ENCODE assay signal across 8 cellular contexts in the genomic region with DNA sequence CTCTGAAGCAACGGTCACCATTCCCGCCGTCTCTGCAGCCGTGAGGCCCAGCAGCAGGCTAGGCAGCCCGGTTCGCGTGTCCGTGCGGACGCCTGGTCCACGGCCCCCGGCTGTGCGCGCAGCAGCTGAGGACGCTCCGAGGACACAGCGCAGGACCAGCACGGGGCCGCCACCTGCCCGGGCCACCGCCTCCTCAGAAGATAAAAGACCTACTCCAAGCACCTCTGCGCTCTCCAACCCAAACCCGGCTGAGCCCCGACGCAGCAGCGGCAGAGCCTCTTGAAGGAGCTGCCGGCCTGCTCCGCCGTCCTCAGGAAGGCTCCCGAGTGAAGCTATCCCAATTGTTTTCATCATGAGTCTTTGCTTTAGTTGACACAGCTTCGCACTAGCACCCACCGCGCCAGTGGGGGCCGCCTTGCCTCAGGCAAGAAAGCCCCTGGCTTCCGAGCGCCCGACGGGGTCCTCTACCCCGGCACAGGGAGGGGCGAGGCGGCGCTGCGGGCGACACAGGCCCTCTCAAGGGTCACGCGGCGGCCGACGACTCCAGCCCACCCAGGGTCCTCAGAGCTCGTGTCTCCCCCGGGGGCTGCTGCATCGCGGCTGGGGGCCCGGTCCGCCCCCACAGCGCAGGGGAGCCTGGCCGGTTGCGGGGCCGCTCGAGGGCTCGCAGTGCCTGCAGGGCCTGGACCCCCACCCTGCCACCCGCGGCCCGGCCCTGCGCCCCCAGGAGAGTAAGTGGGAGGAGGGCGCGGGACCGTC. TPM values are rescaled to one million over a fixed set of nuclear protein-coding genes. Genes with fewer than 3 reads are reported as not detected.
DNase-seq lines count a peak whose midpoint lies in the region; ATAC-seq and TF ChIP-seq lines count a peak whose summit lies in the region.

No MANE protein-coding gene starts in this region.

- peak overlapping the region; percentile 18 for H3K4me2 ChIP-seq in neural cell (ENCODE audit: low read length)

- no peak for TF ChIP-seq POLR2A in esophagus squamous epithelium (IDR thresholded peaks at IDR 0.05)

- H3K4me3 ChIP-seq in esophagus squamous epithelium (peak overlapping the region; percentile 62 to 88 (median 78)), neural cell (ENCODE audit: low read length) (peak overlapping the region; percentile 91)

- H3K27ac ChIP-seq in esophagus squamous epithelium (peak overlapping the region; percentile 62 to 98 (median 88)), neural cell (ENCODE audit: low read length) (peak overlapping the region; percentile 92)

- TF ChIP-seq CTCF in esophagus squamous epithelium (IDR thresholded peaks at IDR 0.05) (no peak), neural cell (IDR thresholded peaks at IDR 0.05; ENCODE audit: poor library complexity, severe bottlenecking) (no peak)

- ATAC-seq in HG02798 (IDR thresholded peaks at IDR 0.05; ENCODE audit: poor library complexity, unreplicated experiment): peak; percentile 5
- ATAC-seq in SK-N-SH treated with all-trans-retinoic acid at 6 μM for 48 hours: peak; percentile 6; the same call in 2 of the 3 replicates
- ATAC-seq in GM21390 (IDR thresholded peaks at IDR 0.05; ENCODE audit: unreplicated experiment): no peak

- peaks cover 0 to 30% (median 0%) of the 10 kb centered on the region in 3 donors for H3K36me3 ChIP-seq in esophagus squamous epithelium
- peaks cover 11% of the 10 kb centered on the region for H3K36me3 ChIP-seq in neural cell (ENCODE audit: insufficient read depth, low read length)

- TF ChIP-seq RAD21 in neural cell (conservative IDR thresholded peaks at IDR 0.05): no peak

- no peaks in the 10 kb centered on the region for H3F3A ChIP-seq in neural cell (ENCODE audit: insufficient read depth, low read length, poor library complexity, severe bottlenecking)

- H3K27me3 ChIP-seq in esophagus squamous epithelium (no peaks in the 10 kb centered on the region), neural cell (ENCODE audit: insufficient read depth, low read depth, low read length) (no peaks in the 10 kb centered on the region)

- intact Hi-C loops in esophagus squamous epithelium (cut with DNase I): no loop called here

- H3K9me3 ChIP-seq in esophagus squamous epithelium (no peaks in the 10 kb centered on the region), neural cell (ENCODE audit: low read length) (no peaks in the 10 kb centered on the region)

- 52 to 58% methylated on average over 4 to 18 of the region's 68 CpGs for WGBS in esophagus squamous epithelium, 2 donors

- H3K9me2 ChIP-seq in neural cell (ENCODE audit: insufficient read depth, low read length): no peaks in the 10 kb centered on the region

- peaks cover 55% of the 10 kb centered on the region for H3K79me2 ChIP-seq in neural cell (replicated peaks; ENCODE audit: insufficient read depth, low read length)

- TF ChIP-seq EP300 in neural cell (conservative IDR thresholded peaks at IDR 0.05; ENCODE audit: poor library complexity, severe bottlenecking): no peak

- DNase-seq in DMS153 treated with DMSO at 0.1 percent for 48 hours (lab: John Stamatoyannopoulos, UW; ENCODE audit: unreplicated experiment) (peak; percentile 31), DMS153 (lab: John Stamatoyannopoulos, UW) (no peak), esophagus squamous epithelium (lab: John Stamatoyannopoulos, UW) (no peak)
- DNase-seq in stimulated activated CD4-positive, alpha-beta T cell treated with anti-CD3 and anti-CD28 coated beads, Interleukin-15, amount 100 ng/mL, for 24 hours: no peak

- peaks cover 16 to 37% (median 16%) of the 10 kb centered on the region in 3 donors for H3K4me1 ChIP-seq in esophagus squamous epithelium

- H4K20me1 ChIP-seq in neural cell (ENCODE audit: insufficient read depth): peaks cover 13% of the 10 kb centered on the region

- H3K9ac ChIP-seq in neural cell (ENCODE audit: low read length): peak overlapping the region; percentile 88

- no peak overlapping the region for H2AFZ ChIP-seq in neural cell (ENCODE audit: low read depth, low read length)

TF ChIP-seq in SK-N-SH treated with all-trans-retinoic acid at 6 μM for 48 hours, 23 proteins besides CTCF, POLR2A, EP300 and RAD21 (continues in another document):
- TF ChIP-seq ZNF565 (CRISPR knock-in tag; conservative IDR thresholded peaks at IDR 0.05; ENCODE audit: low read depth) (no peak), CSDC2 (CRISPR knock-in tag; IDR thresholded peaks at IDR 0.05) (no peak), TCF4 (CRISPR knock-in tag; IDR thresholded peaks at IDR 0.05; ENCODE audit: borderline replicate concordance) (no peak), ISL1 (CRISPR knock-in tag; IDR thresholded peaks at IDR 0.05) (no peak), BACH2 (CRISPR knock-in tag; IDR thresholded peaks at IDR 0.05; ENCODE audit: borderline replicate concordance) (no peak)
- TF ChIP-seq, protein P1, sequence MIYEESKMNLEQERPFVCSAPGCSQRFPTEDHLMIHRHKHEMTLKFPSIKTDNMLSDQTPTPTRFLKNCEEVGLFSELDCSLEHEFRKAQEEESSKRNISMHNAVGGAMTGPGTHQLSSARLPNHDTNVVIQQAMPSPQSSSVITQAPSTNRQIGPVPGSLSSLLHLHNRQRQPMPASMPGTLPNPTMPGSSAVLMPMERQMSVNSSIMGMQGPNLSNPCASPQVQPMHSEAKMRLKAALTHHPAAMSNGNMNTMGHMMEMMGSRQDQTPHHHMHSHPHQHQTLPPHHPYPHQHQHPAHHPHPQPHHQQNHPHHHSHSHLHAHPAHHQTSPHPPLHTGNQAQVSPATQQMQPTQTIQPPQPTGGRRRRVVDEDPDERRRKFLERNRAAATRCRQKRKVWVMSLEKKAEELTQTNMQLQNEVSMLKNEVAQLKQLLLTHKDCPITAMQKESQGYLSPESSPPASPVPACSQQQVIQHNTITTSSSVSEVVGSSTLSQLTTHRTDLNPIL (CRISPR knock-in tag; IDR thresholded peaks at IDR 0.05; ENCODE audit: low read depth): no peak

TF ChIP-seq in neural cell, 6 proteins besides CTCF, POLR2A, EP300 and RAD21:
- TF ChIP-seq MXI1 (conservative IDR thresholded peaks at IDR 0.05; ENCODE audit: poor library complexity, severe bottlenecking) (no peak), SMC3 (conservative IDR thresholded peaks at IDR 0.05; ENCODE audit: poor library complexity) (no peak), POLR2AphosphoS5 (IDR thresholded peaks at IDR 0.05) (no peak), EZH2 (IDR thresholded peaks at IDR 0.05; ENCODE audit: borderline replicate concordance, insufficient read depth, low read length, poor library complexity, severe bottlenecking) (no peak), TAF1 (IDR thresholded peaks at IDR 0.05; ENCODE audit: low read depth) (no peak)
- TF ChIP-seq, protein P2, sequence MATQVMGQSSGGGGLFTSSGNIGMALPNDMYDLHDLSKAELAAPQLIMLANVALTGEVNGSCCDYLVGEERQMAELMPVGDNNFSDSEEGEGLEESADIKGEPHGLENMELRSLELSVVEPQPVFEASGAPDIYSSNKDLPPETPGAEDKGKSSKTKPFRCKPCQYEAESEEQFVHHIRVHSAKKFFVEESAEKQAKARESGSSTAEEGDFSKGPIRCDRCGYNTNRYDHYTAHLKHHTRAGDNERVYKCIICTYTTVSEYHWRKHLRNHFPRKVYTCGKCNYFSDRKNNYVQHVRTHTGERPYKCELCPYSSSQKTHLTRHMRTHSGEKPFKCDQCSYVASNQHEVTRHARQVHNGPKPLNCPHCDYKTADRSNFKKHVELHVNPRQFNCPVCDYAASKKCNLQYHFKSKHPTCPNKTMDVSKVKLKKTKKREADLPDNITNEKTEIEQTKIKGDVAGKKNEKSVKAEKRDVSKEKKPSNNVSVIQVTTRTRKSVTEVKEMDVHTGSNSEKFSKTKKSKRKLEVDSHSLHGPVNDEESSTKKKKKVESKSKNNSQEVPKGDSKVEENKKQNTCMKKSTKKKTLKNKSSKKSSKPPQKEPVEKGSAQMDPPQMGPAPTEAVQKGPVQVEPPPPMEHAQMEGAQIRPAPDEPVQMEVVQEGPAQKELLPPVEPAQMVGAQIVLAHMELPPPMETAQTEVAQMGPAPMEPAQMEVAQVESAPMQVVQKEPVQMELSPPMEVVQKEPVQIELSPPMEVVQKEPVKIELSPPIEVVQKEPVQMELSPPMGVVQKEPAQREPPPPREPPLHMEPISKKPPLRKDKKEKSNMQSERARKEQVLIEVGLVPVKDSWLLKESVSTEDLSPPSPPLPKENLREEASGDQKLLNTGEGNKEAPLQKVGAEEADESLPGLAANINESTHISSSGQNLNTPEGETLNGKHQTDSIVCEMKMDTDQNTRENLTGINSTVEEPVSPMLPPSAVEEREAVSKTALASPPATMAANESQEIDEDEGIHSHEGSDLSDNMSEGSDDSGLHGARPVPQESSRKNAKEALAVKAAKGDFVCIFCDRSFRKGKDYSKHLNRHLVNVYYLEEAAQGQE (IDR thresholded peaks at IDR 0.05; ENCODE audit: borderline replicate concordance): no peak
TF ChIP-seq in neural cell: peak in this region for 0.

RNA-seq across cellular contexts. Expression of a gene that starts 16.9 kb away (rescaled TPM):
- total RNA-seq in esophagus squamous epithelium: 10 to 100 TPM in 1 of 4 donors, 1 to 10 TPM in 3; 1.1 to 12.8 (median 3.5) TPM
- not detected in 2 replicates for polyA plus RNA-seq in neural cell
- polyA minus RNA-seq in neural cell: 0.97 TPM in 1 of 2 replicates, not detected in the other

RNA-seq across cellular contexts. Expression of a gene that starts 44.5 kb away (rescaled TPM):
- total RNA-seq in esophagus squamous epithelium: under 1 TPM in 1 of 4 donors, not detected in 3; 0.76 TPM
- polyA plus RNA-seq in neural cell: not detected in 2 replicates
- polyA minus RNA-seq in neural cell: not detected in 2 replicates

RNA-seq across cellular contexts. Expression of a gene that starts 52.1 kb away (rescaled TPM):
- total RNA-seq in esophagus squamous epithelium: 10 to 100 TPM in 1 of 4 donors, 1 to 10 TPM in 3; 4.0 to 13.0 (median 6.9) TPM
- polyA plus RNA-seq in neural cell: 16.0 and 25.9 TPM in 2 replicates
- 18.6 and 21.9 TPM in 2 replicates for polyA minus RNA-seq in neural cell
